ENCODE assay signal across 24 cellular contexts in genomic region chr3:70985572-70985971, GRCh38.
DNase-seq lines count a peak whose midpoint lies in the region; ATAC-seq and TF ChIP-seq lines count a peak whose summit lies in the region.
"Had no signal": no experiment of that assay in that cellular context is flagged by ENCODE, and none has a peak within 500 bp of the region (broad histone marks: within the 10 kb centered on the region; RNA-seq: fewer than 3 reads in every experiment).

No MANE protein-coding gene starts in this region.

- no peak for DNase-seq in activated T-cell treated with anti-CD3 and anti-CD28 coated beads, Interleukin-2, amount 50 U/mL, for 24 hours
- DNase-seq in activated T-cell treated with anti-CD3 and anti-CD28 coated beads, Interleukin-2, amount 50 U/mL, for 4 hours: no peak
- no peak for DNase-seq in caudate nucleus (lab: John Stamatoyannopoulos, UW)
- DNase-seq in midbrain (lab: John Stamatoyannopoulos, UW): peak; percentile 19
- peak; percentile 74 for DNase-seq in superior temporal gyrus (ENCODE audit: extremely low spot score)
- no peak for DNase-seq in CD14-positive monocyte (ENCODE audit: low spot score)
- DNase-seq in hepatic stellate cell (ENCODE audit: low spot score): no peak
- DNase-seq: 8988T; activated CD4-positive, alpha-beta T cell treated with anti-CD3 and anti-CD28 coated beads, Interleukin-2, amount 50 U/mL, for 48 hours; activated CD4-positive, CD25-positive, alpha-beta regulatory T cell; activated naive CD4-positive, alpha-beta T cell treated with anti-CD3 and anti-CD28 coated beads, Interleukin-2, amount 10 ng/mL, durations not matched to agents 7 days and 5 days; DMS79; effector memory CD8-positive, alpha-beta T cell; glutamatergic neuron; kidney glomerular epithelial cell; mammary epithelial cell; naive B cell; T1000 had no signal

- intact Hi-C loops in CD14-positive monocyte (cut with micrococcal nuclease): no loop called here

- H3K27me3 Mint-ChIP-seq in activated T-cell treated with anti-CD3 and anti-CD28 coated beads, Interleukin-2, amount 50 U/mL, for 24 hours: no peaks in the 10 kb centered on the region
- no peaks in the 10 kb centered on the region for H3K27me3 Mint-ChIP-seq in activated T-cell treated with anti-CD3 and anti-CD28 coated beads, Interleukin-2, amount 50 U/mL, for 4 hours (ENCODE audit: low read depth)
- H3K27me3 Mint-ChIP-seq in CD14-positive monocyte (ENCODE audit: low read depth in 3 of 3): peaks cover 0 to 2% (median 0%) of the 10 kb centered on the region in 3 donors
- H3K27me3 Mint-ChIP-seq: activated naive CD4-positive, alpha-beta T cell treated with anti-CD3 and anti-CD28 coated beads, Interleukin-2, amount 10 ng/mL, durations not matched to agents 7 days and 5 days; effector memory CD8-positive, alpha-beta T cell; naive B cell; type B pancreatic cell had no signal

- peaks cover 99% of the 10 kb centered on the region for H3K36me3 Mint-ChIP-seq in activated T-cell treated with anti-CD3 and anti-CD28 coated beads, Interleukin-2, amount 50 U/mL, for 24 hours (ENCODE audit: low read depth)
- peaks cover 67% of the 10 kb centered on the region for H3K36me3 Mint-ChIP-seq in activated T-cell treated with anti-CD3 and anti-CD28 coated beads, Interleukin-2, amount 50 U/mL, for 4 hours (ENCODE audit: insufficient read depth)
- peaks cover 49 to 61% of the 10 kb centered on the region in 2 donors for H3K36me3 Mint-ChIP-seq in CD14-positive monocyte

- H3K9me3 Mint-ChIP-seq in activated T-cell treated with anti-CD3 and anti-CD28 coated beads, Interleukin-2, amount 50 U/mL, for 24 hours: no peaks in the 10 kb centered on the region
- no peaks in the 10 kb centered on the region for H3K9me3 Mint-ChIP-seq in activated T-cell treated with anti-CD3 and anti-CD28 coated beads, Interleukin-2, amount 50 U/mL, for 4 hours
- no peaks in the 10 kb centered on the region for H3K9me3 Mint-ChIP-seq in CD14-positive monocyte
- H3K9me3 Mint-ChIP-seq: effector memory CD8-positive, alpha-beta T cell had no signal

- peaks cover 81% of the 10 kb centered on the region for H3K4me1 Mint-ChIP-seq in activated T-cell treated with anti-CD3 and anti-CD28 coated beads, Interleukin-2, amount 50 U/mL, for 24 hours (ENCODE audit: low read depth)
- peaks cover 62% of the 10 kb centered on the region for H3K4me1 Mint-ChIP-seq in activated T-cell treated with anti-CD3 and anti-CD28 coated beads, Interleukin-2, amount 50 U/mL, for 4 hours (ENCODE audit: low read depth)
- no peaks in the 10 kb centered on the region for H3K4me1 Mint-ChIP-seq in CD14-positive monocyte

- H3K27ac Mint-ChIP-seq in activated T-cell treated with anti-CD3 and anti-CD28 coated beads, Interleukin-2, amount 50 U/mL, for 24 hours: peak overlapping the region; percentile 73
- H3K27ac Mint-ChIP-seq in CD14-positive monocyte: no peak overlapping the region

- no peak for TF ChIP-seq CTCF in CD14-positive monocyte (IDR thresholded peaks at IDR 0.05)

- ATAC-seq in activated T-cell treated with anti-CD3 and anti-CD28 coated beads, Interleukin-2, amount 50 U/mL, for 4 hours: no peak
- no peak for ATAC-seq in HG02840 (IDR thresholded peaks at IDR 0.05; ENCODE audit: low FRiP score, unreplicated experiment)
- ATAC-seq: effector memory CD8-positive, alpha-beta T cell; HCT116; K562; Right ventricle myocardium inferior; sciatic nerve had no signal

- peak overlapping the region; percentile 46 for H3K27ac ChIP-seq in caudate nucleus (ENCODE audit: low read depth, low read length)

- no peak overlapping the region for H3K4me3 Mint-ChIP-seq in activated T-cell treated with anti-CD3 and anti-CD28 coated beads, Interleukin-2, amount 50 U/mL, for 24 hours
- H3K4me3 Mint-ChIP-seq in activated T-cell treated with anti-CD3 and anti-CD28 coated beads, Interleukin-2, amount 50 U/mL, for 4 hours: no peak overlapping the region
- no peak overlapping the region for H3K4me3 Mint-ChIP-seq in CD14-positive monocyte
- H3K4me3 Mint-ChIP-seq: activated naive CD4-positive, alpha-beta T cell treated with anti-CD3 and anti-CD28 coated beads, Interleukin-2, amount 10 ng/mL, durations not matched to agents 7 days and 5 days; effector memory CD8-positive, alpha-beta T cell; type B pancreatic cell had no signal

Comparison
In these comparisons a context has a peak if more than half of its experiments do, and no peak if none do; other contexts are left out.
1. DNase-seq: peak in midbrain (single experiment) and superior temporal gyrus (single experiment); none in activated T-cell treated with anti-CD3 and anti-CD28 coated beads, Interleukin-2, amount 50 U/mL, for 24 hours (single experiment), activated T-cell treated with anti-CD3 and anti-CD28 coated beads, Interleukin-2, amount 50 U/mL, for 4 hours (single experiment), caudate nucleus (0 of 61), CD14-positive monocyte (single experiment) and hepatic stellate cell (single experiment).